ENCODE assay signal across 30 cellular contexts in the genomic region with DNA sequence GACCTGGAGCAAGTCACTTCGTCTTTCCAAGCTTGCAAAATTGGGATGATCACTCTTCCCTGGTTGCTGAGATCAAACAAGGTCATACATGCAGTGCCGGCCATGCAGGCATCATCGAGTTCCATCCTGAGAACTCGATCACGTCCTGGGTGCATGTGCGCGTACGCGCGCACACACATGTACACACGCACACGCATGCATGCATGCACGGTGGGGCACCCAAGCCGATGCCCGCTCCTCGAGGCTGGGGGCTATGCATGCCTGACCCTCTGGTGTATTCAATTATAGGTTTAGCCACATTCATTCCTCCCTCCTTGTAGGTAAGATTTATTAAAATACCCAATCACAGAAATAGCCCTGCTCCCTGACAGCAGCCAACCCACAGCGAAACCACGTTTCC.
"Had no signal": no experiment of that assay in that cellular context is flagged by ENCODE, and none has a peak within 500 bp of the region (broad histone marks: within the 10 kb centered on the region; RNA-seq: fewer than 3 reads in every experiment).

No MANE protein-coding gene starts in this region.

- H3K27ac Mint-ChIP-seq: activated B cell treated with CpG ODN at 0.5 μM for 24 hours; activated CD4-positive, alpha-beta memory T cell treated with anti-CD3 and anti-CD28 coated beads, Interleukin-2, amount 10 ng/mL, durations not matched to agents 7 days and 5 days; activated naive CD8-positive, alpha-beta T cell; activated T-helper 17 cell treated with anti-CD3 and anti-CD28 coated beads, Interleukin-2, amount 50 U/mL, for 72 hours; dendritic cell treated with granulocyte-macrophage colony-stimulating factor and Interleukin-4, amounts not matched to agents 40 ng/mL and 50 ng/mL, for 4 days; endodermal cell; T-helper 17 cell; T-helper 2 cell treated with Interferon-gamma antibody and Interleukin-4, amounts not matched to agents 5 μg/mL and 100 μg/mL, for 36 hours had no signal

- DNase-seq: activated B cell treated with CpG ODN at 0.5 μM for 24 hours; activated CD4-positive, alpha-beta memory T cell treated with anti-CD3 and anti-CD28 coated beads, Interleukin-2, amount 10 ng/mL, durations not matched to agents 7 days and 5 days; activated CD4-positive, alpha-beta T cell treated with anti-CD3 and anti-CD28 coated beads for 48 hours; activated CD4-positive, alpha-beta T cell treated with anti-CD3 and anti-CD28 coated beads, Interleukin-2, amount 50 U/mL, for 4 hours; activated effector memory CD4-positive, alpha-beta T cell treated with Interleukin-2 at 50 U/mL for 16 hours; activated gamma-delta T cell treated with Interleukin-2 at 50 U/mL for 16 hours; activated naive CD4-positive, alpha-beta T cell treated with anti-CD3 and anti-CD28 coated beads, Interleukin-2, amount 50 U/mL, for 16 hours; activated naive CD4-positive, alpha-beta T cell treated with Interleukin-2 at 50 U/mL for 16 hours; activated T-cell treated with anti-CD3 and anti-CD28 coated beads, Interleukin-2, amount 50 U/mL, for 4 hours; amniotic stem cell; anterior cingulate cortex; body of pancreas; dorsolateral prefrontal cortex; effector memory CD4-positive, alpha-beta T cell; endodermal cell; foreskin fibroblast; T-helper 1 cell; T-helper 17 cell; T1000; WERI-Rb-1 had no signal

- H3K27ac ChIP-seq: body of pancreas, cardiac muscle cell, coronary artery, dorsolateral prefrontal cortex, heart left ventricle, WERI-Rb-1 had no signal

- H3K4me1 ChIP-seq: body of pancreas had no signal

- H3K4me3 ChIP-seq: body of pancreas, cardiac muscle cell, coronary artery, dorsolateral prefrontal cortex, heart left ventricle had no signal

- H3K36me3 ChIP-seq: cardiac muscle cell, heart left ventricle, WERI-Rb-1 had no signal

- H3K9me3 ChIP-seq: body of pancreas, heart left ventricle had no signal

- H3K9me3 Mint-ChIP-seq: activated B cell treated with CpG ODN at 0.5 μM for 24 hours; activated CD4-positive, alpha-beta memory T cell treated with anti-CD3 and anti-CD28 coated beads, Interleukin-2, amount 10 ng/mL, durations not matched to agents 7 days and 5 days; activated T-cell treated with anti-CD3 and anti-CD28 coated beads, Interleukin-2, amount 50 U/mL, for 4 hours; activated T-helper 17 cell treated with anti-CD3 and anti-CD28 coated beads, Interleukin-2, amount 50 U/mL, for 72 hours; central memory CD8-positive, alpha-beta T cell; dendritic cell treated with granulocyte-macrophage colony-stimulating factor and Interleukin-4, amounts not matched to agents 40 ng/mL and 50 ng/mL, for 4 days; endodermal cell; T-helper 2 cell treated with Interferon-gamma antibody and Interleukin-4, amounts not matched to agents 5 μg/mL and 100 μg/mL, for 36 hours had no signal

- H3K4me3 Mint-ChIP-seq: activated B cell treated with CpG ODN at 0.5 μM for 24 hours; activated CD4-positive, alpha-beta memory T cell treated with anti-CD3 and anti-CD28 coated beads, Interleukin-2, amount 10 ng/mL, durations not matched to agents 7 days and 5 days; activated naive CD8-positive, alpha-beta T cell; activated T-cell treated with anti-CD3 and anti-CD28 coated beads, Interleukin-2, amount 50 U/mL, for 4 hours; activated T-helper 17 cell treated with anti-CD3 and anti-CD28 coated beads, Interleukin-2, amount 50 U/mL, for 72 hours; central memory CD8-positive, alpha-beta T cell; dendritic cell treated with granulocyte-macrophage colony-stimulating factor and Interleukin-4, amounts not matched to agents 40 ng/mL and 50 ng/mL, for 4 days; endodermal cell; T-helper 17 cell; T-helper 2 cell treated with Interferon-gamma antibody and Interleukin-4, amounts not matched to agents 5 μg/mL and 100 μg/mL, for 36 hours had no signal

- H3K4me1 Mint-ChIP-seq: activated B cell treated with CpG ODN at 0.5 μM for 24 hours, endodermal cell had no signal

- H3K27me3 ChIP-seq: cardiac muscle cell had no signal

- ATAC-seq: activated CD4-positive, CD25-positive, alpha-beta regulatory T cell treated with anti-CD3 and anti-CD28 coated beads, Interleukin-2, amount 50 U/mL, for 24 hours; activated T-cell treated with anti-CD3 and anti-CD28 coated beads, Interleukin-2, amount 50 U/mL, for 4 hours; activated T-helper 17 cell treated with anti-CD3 and anti-CD28 coated beads, Interleukin-2, amount 50 U/mL, for 72 hours; body of pancreas; esophagus mucosa; heart left ventricle; T-helper 17 cell had no signal

- H3K36me3 Mint-ChIP-seq: activated naive CD8-positive, alpha-beta T cell had no signal
